8 cellular contexts compared by ENCODE assay signal in genomic region chr16:80526418-80527061, GRCh38. TPM values are rescaled to one million over a fixed set of nuclear protein-coding genes. Genes with fewer than 3 reads are reported as not detected.
DNase-seq lines count a peak whose midpoint lies in the region; ATAC-seq and TF ChIP-seq lines count a peak whose summit lies in the region.

No MANE protein-coding gene starts in this region.

- no peaks in the 10 kb centered on the region for H3K4me1 Mint-ChIP-seq in CD4-positive, alpha-beta T cell (ENCODE audit: low read depth)

- POLR2A ChIA-PET in CD4-positive, alpha-beta T cell (lab: Charles Lee): no interaction called here

- H3K27me3 ChIP-seq in CD4-positive, alpha-beta T cell (ENCODE audit: control insufficient read depth, insufficient read depth, low read length): no peaks in the 10 kb centered on the region

- peak; percentile 96 for TF ChIP-seq CTCF in CD4-positive, alpha-beta T cell (IDR thresholded peaks at IDR 0.05)
- TF ChIP-seq CTCF in astrocyte of the spinal cord (IDR thresholded peaks at IDR 0.05; ENCODE audit: low read depth, low read length): peak; percentile 87

- H3K9me3 Mint-ChIP-seq in CD4-positive, alpha-beta T cell: no peaks in the 10 kb centered on the region

- no peaks in the 10 kb centered on the region for H3K27me3 Mint-ChIP-seq in CD4-positive, alpha-beta T cell

- no peak overlapping the region for H3K4me3 Mint-ChIP-seq in CD4-positive, alpha-beta T cell

- ATAC-seq in CD4-positive, alpha-beta T cell (ENCODE audit: poor library complexity): peak; percentile 81
- no peak for ATAC-seq in HG03196 (IDR thresholded peaks at IDR 0.05; ENCODE audit: unreplicated experiment)

- no peak overlapping the region for H3K27ac ChIP-seq in CD4-positive, alpha-beta T cell (ENCODE audit: low read depth, low read length)

- no peak overlapping the region for H3K27ac Mint-ChIP-seq in CD4-positive, alpha-beta T cell

- DNase-seq in CD4-positive, alpha-beta T cell: peak; percentile 30 to 55 (median 38)
- peak; percentile 5 for DNase-seq in GM19238 (ENCODE audit: insufficient read length, low spot score)
- DNase-seq in LHCN-M2 (ENCODE audit: low read depth): peak; percentile 48
- peak in 4 of 5 donors; percentile 32 to 68 (median 50) for DNase-seq in T-helper 1 cell
- peak; percentile 69 for DNase-seq in astrocyte of the spinal cord (ENCODE audit: low read depth, low spot score)
- peak; percentile 58 for DNase-seq in iris pigment epithelial cell (ENCODE audit: low read depth)
- DNase-seq in stimulated activated CD4-positive, alpha-beta T cell treated with anti-CD3 and anti-CD28 coated beads, Interleukin-1b, Interleukin-23, amount 100 ng/mL, for 48 hours: peak; percentile 30

- CTCF ChIA-PET in CD4-positive, alpha-beta T cell (lab: Charles Lee): interaction anchor here (1.3 to 2.4 kb wide), 11 partner anchors 9 to 299 kb away, joined by 3 to 14 read pairs (median 3); no protein-coding TSS in a partner anchor

- H3K4me3 ChIP-seq in astrocyte of the spinal cord (ENCODE audit: low read depth, low read length): no peak overlapping the region

- H3K36me3 Mint-ChIP-seq in CD4-positive, alpha-beta T cell (ENCODE audit: low read depth): no peaks in the 10 kb centered on the region

- in situ Hi-C loops in astrocyte of the spinal cord (cut with HindIII; ENCODE audit: low sequenced_read_pairs): no loop called here

- no peaks in the 10 kb centered on the region for H3K9me3 ChIP-seq in CD4-positive, alpha-beta T cell (ENCODE audit: control insufficient read depth, low read length)

- intact Hi-C loops in CD4-positive, alpha-beta T cell (cut with DNase I, micrococcal nuclease): loop anchor here (1.0 to 10.0 kb wide), 4 partner anchors 298 to 1822 kb away; partner anchors contain the start of gene MAF (in 1 of the 2)

RNA-seq across cellular contexts. Expression of gene DYNLRB2, which starts 14.3 kb away (rescaled TPM):
- total RNA-seq in CD4-positive, alpha-beta T cell: under 1 TPM in 1 of 2 experiments, not detected in 1; 0.31 TPM
- not detected in 2 replicates for total RNA-seq in LHCN-M2 (2014; rRNA removed)
- polyA plus RNA-seq in LHCN-M2 (2012): not detected

Comparison
In these comparisons a context has a peak if more than half of its experiments do, and no peak if none do; other contexts are left out.
1. DNase-seq: peak in every context shown above with its lines; median percentile 69 in astrocyte of the spinal cord; 58 in iris pigment epithelial cell; 50 in T-helper 1 cell; 48 in LHCN-M2; 38 in CD4-positive, alpha-beta T cell; 30 in stimulated activated CD4-positive, alpha-beta T cell treated with anti-CD3 and anti-CD28 coated beads, Interleukin-1b, Interleukin-23, amount 100 ng/mL, for 48 hours; 5 in GM19238.